15 cellular contexts compared by ENCODE assay signal in genomic region chr6:35441205-35441604, GRCh38. TPM values are rescaled to one million over a fixed set of nuclear protein-coding genes. Genes with fewer than 3 reads are reported as not detected.
DNase-seq lines count a peak whose midpoint lies in the region; ATAC-seq, FAIRE-seq and TF ChIP-seq lines count a peak whose summit lies in the region.
"Had no signal": no experiment of that assay in that cellular context is flagged by ENCODE, and none has a peak within 500 bp of the region (broad histone marks: within the 10 kb centered on the region; RNA-seq: fewer than 3 reads in every experiment).

No MANE protein-coding gene starts in this region.

- ATAC-seq in heart right ventricle (peak; percentile 26 to 76 (median 53)), HepG2 (peak; percentile 28), upper lobe of right lung (peak; percentile 24), HG03521 (IDR thresholded peaks at IDR 0.05; ENCODE audit: unreplicated experiment) (no peak)
- ATAC-seq: A549, GM12878 had no signal

- H3K36me3 ChIP-seq in heart right ventricle (no peaks in the 10 kb centered on the region), HepG2 (replicated peaks in 1 of 2; ENCODE audit: control insufficient read depth in 1 of 2, insufficient read depth in 2 of 2, low read length in 2 of 2) (no peaks in the 10 kb centered on the region), upper lobe of right lung (no peaks in the 10 kb centered on the region)
- H3K36me3 ChIP-seq: BE2C had no signal

- no peaks in the 10 kb centered on the region for H4K20me1 ChIP-seq in HepG2 (ENCODE audit: insufficient read depth, low read length)

- H3K4me1 Mint-ChIP-seq in immature natural killer cell, result peaks cover 0 to 5% of the 10 kb centered on the region in 2 donors

- TF ChIP-seq RAD21 in HepG2 (CRISPR knock-in tag; IDR thresholded peaks at IDR 0.05), result no peak

- H3K4me1 ChIP-seq in heart right ventricle (no peaks in the 10 kb centered on the region), HepG2 (ENCODE audit: insufficient read depth, low read length) (peaks cover 31% of the 10 kb centered on the region), upper lobe of right lung (no peaks in the 10 kb centered on the region)
- H3K4me1 ChIP-seq: A549, BE2C had no signal

- H3K9me3 ChIP-seq in heart right ventricle (no peaks in the 10 kb centered on the region), HepG2 (ENCODE audit: low read length) (no peaks in the 10 kb centered on the region), upper lobe of right lung (no peaks in the 10 kb centered on the region)
- H3K9me3 ChIP-seq: A549, BE2C had no signal

- DNase-seq in ecto neural progenitor cell (ENCODE audit: low spot score) (peak; percentile 39), heart right ventricle (peak in 1 of 2 donors; percentile 23), HepG2 (ENCODE audit: low spot score) (no peak), upper lobe of right lung (no peak), immature natural killer cell (no peak)
- DNase-seq: BE2C; CD4-positive, alpha-beta memory T cell; DMS79; GOT3; H9 had no signal

- H2AFZ ChIP-seq in HepG2 (ENCODE audit: low read length), result no peak overlapping the region

- intact Hi-C loops in heart right ventricle (cut with DNase I), result no loop called here
- intact Hi-C loops in HepG2 (cut with micrococcal nuclease; ENCODE audit: unreplicated experiment), result no loop called here
- intact Hi-C loops in upper lobe of right lung (cut with DNase I), result no loop called here

- H3K27ac Mint-ChIP-seq in immature natural killer cell, result no peak overlapping the region
- H3K27ac Mint-ChIP-seq: CD4-positive, alpha-beta memory T cell had no signal

- H3K27ac ChIP-seq in heart right ventricle (no peak overlapping the region), HepG2 (ENCODE audit: extremely low read length, insufficient read depth, low read length) (no peak overlapping the region), upper lobe of right lung (no peak overlapping the region)
- H3K27ac ChIP-seq: A549, C4-2B had no signal

- TF ChIP-seq POLR2A in HepG2 (IDR thresholded peaks at IDR 0.05; ENCODE audit: insufficient read depth in 1 of 2, low read depth in 2 of 2, low read length in 2 of 2), result no peak

- no peaks in the 10 kb centered on the region for H3K79me2 ChIP-seq in HepG2 (ENCODE audit: insufficient read depth, low read length)

- TF ChIP-seq EP300 in HepG2 (IDR thresholded peaks at IDR 0.05; ENCODE audit: low read depth in 2 of 2, low read length in 2 of 2) (no peak), HepG2 (CRISPR knock-in tag; IDR thresholded peaks at IDR 0.05; ENCODE audit: borderline replicate concordance) (no peak)

- no peak overlapping the region for H3K4me2 ChIP-seq in HepG2 (ENCODE audit: low read depth, low read length)
- H3K4me2 ChIP-seq: A549 had no signal

- no peaks in the 10 kb centered on the region for H3K36me3 Mint-ChIP-seq in immature natural killer cell
- H3K36me3 Mint-ChIP-seq: CD4-positive, alpha-beta memory T cell had no signal

- no TSS peak for BruUV-seq in HepG2 (replicated peaks; lab: Mats Ljungman, UMichigan)

- H3K27me3 Mint-ChIP-seq in immature natural killer cell (ENCODE audit: low read depth in 3 of 3), result peaks cover 0 to 2% (median 0%) of the 10 kb centered on the region in 3 donors
- H3K27me3 Mint-ChIP-seq: CD4-positive, alpha-beta memory T cell had no signal

- no peaks in the 10 kb centered on the region for H3K27me3 ChIP-seq in heart right ventricle
- peaks cover under 1 to 5% of the 10 kb centered on the region in 2 experiments; a peak in 2 of 5 replicates for H3K27me3 ChIP-seq in HepG2 (ENCODE audit: control insufficient read depth in 1 of 2, insufficient read depth in 2 of 2, low read length in 2 of 2)
- no peaks in the 10 kb centered on the region for H3K27me3 ChIP-seq in upper lobe of right lung
- H3K27me3 ChIP-seq: BE2C had no signal

- no peak for FAIRE-seq in HepG2 (lab: Jason Lieb, UNC)
- FAIRE-seq: A549, GM12878, GM18507 had no signal

- no peak for TF ChIP-seq CTCF in heart right ventricle (IDR thresholded peaks at IDR 0.05)
- TF ChIP-seq CTCF in HepG2 (CRISPR knock-in tag; IDR thresholded peaks at IDR 0.05), result no peak
- no peak for TF ChIP-seq CTCF in upper lobe of right lung (IDR thresholded peaks at IDR 0.05)

- H3K4me3 Mint-ChIP-seq in immature natural killer cell, result no peak overlapping the region
- H3K4me3 Mint-ChIP-seq: CD4-positive, alpha-beta memory T cell; H9 had no signal

- no peaks in the 10 kb centered on the region for H3K9me3 Mint-ChIP-seq in immature natural killer cell
- H3K9me3 Mint-ChIP-seq: CD4-positive, alpha-beta memory T cell; H9 had no signal

- no peak overlapping the region for H3K9ac ChIP-seq in HepG2 (ENCODE audit: insufficient read depth, low read depth, low read length)

- CTCF ChIA-PET in HepG2 (lab: Yijun Ruan, JAX; ENCODE audit: low intra/inter-chr PET ratio, low total read pairs), result no interaction called here

- 36 to 51% methylated on average over 3 of the region's 3 CpGs for WGBS in heart right ventricle, 2 donors
- WGBS in HepG2 (ENCODE audit: low lambda C conversion rate), result 69% methylated on average over 3 of the region's 3 CpGs

- in situ Hi-C loops in HepG2 (cut with HindIII; ENCODE audit: extremely low pct_ligation_motif_present, low pct_unique_long_range_greater_than_20kb), result no loop called here

- POLR2A ChIA-PET in HepG2 (lab: Yijun Ruan, JAX), result no interaction called here

- H3K4me3 ChIP-seq in heart right ventricle, result no peak overlapping the region
- H3K4me3 ChIP-seq in HepG2 (replicated peaks in 1 of 3; ENCODE audit: insufficient read depth in 1 of 3, low read depth in 2 of 3, low read length in 3 of 3), result no peak overlapping the region
- no peak overlapping the region for H3K4me3 ChIP-seq in upper lobe of right lung
- H3K4me3 ChIP-seq: A549, GM12878 had no signal

RNA-seq across cellular contexts. Expression of gene FANCE, which starts 10.9 kb away (rescaled TPM):
- total RNA-seq in heart right ventricle, result 1 to 10 TPM; 1.5 to 5.3 (median 3.0) TPM
- 1 to 10 TPM; 1.8 to 2.4 TPM for polyA plus RNA-seq in heart right ventricle
- total RNA-seq in HepG2 (2016; rRNA removed; fragmentation: Illumina TruSeq; extraction: Trizol), result 9.7 and 11.2 TPM in 2 replicates
- total RNA-seq in HepG2 (2016; cell fraction: cytosol; rRNA removed; fragmentation: Illumina TruSeq; extraction: Trizol; ENCODE audit: low read depth), result 1.9 and 2.5 TPM in 2 replicates
- 9.2 and 10.0 TPM in 2 replicates for total RNA-seq in HepG2 (2016; cell fraction: insoluble cytoplasmic fraction; rRNA removed; fragmentation: Illumina TruSeq; extraction: Trizol)
- 6.3 and 6.7 TPM in 2 replicates for total RNA-seq in HepG2 (2016; cell fraction: membrane; rRNA removed; fragmentation: Illumina TruSeq; extraction: Trizol)
- total RNA-seq in HepG2 (2016; cell fraction: nucleus; rRNA removed; fragmentation: Illumina TruSeq; extraction: Trizol), result 4.8 and 7.1 TPM in 2 replicates
- polyA plus RNA-seq in HepG2 (2011; rRNA removed), result 7.1 and 7.9 TPM in 2 replicates
- polyA plus RNA-seq in HepG2 (2011; cell fraction: cytosol; rRNA removed), result 6.3 and 6.8 TPM in 2 replicates
- 6.9 and 8.4 TPM in 2 replicates for polyA plus RNA-seq in HepG2 (2011; cell fraction: nucleus; rRNA removed)
- 4.1 and 4.3 TPM in 2 replicates for polyA plus RNA-seq in HepG2 (2012)
- 1.5 and 1.6 TPM in 2 replicates for polyA plus RNA-seq in HepG2 (2016; cell fraction: cytosol; fragmentation: Illumina TruSeq; extraction: Trizol; ENCODE audit: low read depth)
- polyA plus RNA-seq in HepG2 (2016; cell fraction: insoluble cytoplasmic fraction; fragmentation: Illumina TruSeq; extraction: Trizol; ENCODE audit: low read depth), result 7.5 and 8.6 TPM in 2 replicates
- polyA plus RNA-seq in HepG2 (2016; cell fraction: membrane; fragmentation: Illumina TruSeq; extraction: Trizol; ENCODE audit: low read depth), result 3.0 and 4.3 TPM in 2 replicates
- polyA plus RNA-seq in HepG2 (2016; cell fraction: nucleus; fragmentation: Illumina TruSeq; extraction: Trizol; ENCODE audit: insufficient read depth, low read depth), result 13.2 and 13.8 TPM in 2 replicates
- polyA minus RNA-seq in HepG2 (2011; rRNA and poly(A)+ RNA removed; ENCODE audit: low replicate concordance), result 14.3 and 23.1 TPM in 2 replicates
- polyA minus RNA-seq in HepG2 (2011; cell fraction: cytosol; rRNA and poly(A)+ RNA removed), result 5.5 TPM in 2 replicates
- 1.8 and 2.4 TPM in 2 replicates for polyA minus RNA-seq in HepG2 (2011; cell fraction: nucleus; rRNA and poly(A)+ RNA removed)
- 10.4 TPM for total RNA-seq in upper lobe of right lung
- polyA plus RNA-seq in immature natural killer cell, result 1 to 10 TPM; 2.2 to 5.4 (median 3.1) TPM

RNA-seq across cellular contexts. Expression of gene RPL10A, which starts 27.0 kb away (rescaled TPM):
- total RNA-seq in heart right ventricle (100 to 1,000 TPM; 476 to 650 (median 529) TPM), HepG2 (2016; rRNA removed; fragmentation: Illumina TruSeq; extraction: Trizol) (1,854 and 2,285 TPM in 2 replicates), upper lobe of right lung (941 TPM)
- polyA plus RNA-seq in heart right ventricle (1,000 to 10,000 TPM in 1 of 2 donors, 100 to 1,000 TPM in 1; 231 to 1,620 TPM), HepG2 (2011; rRNA removed) (2,253 and 2,726 TPM in 2 replicates), immature natural killer cell (100 to 1,000 TPM; 419 to 805 (median 477) TPM)
- 2,437 and 2,775 TPM in 2 replicates for total RNA-seq in HepG2 (2016; cell fraction: cytosol; rRNA removed; fragmentation: Illumina TruSeq; extraction: Trizol; ENCODE audit: low read depth)
- 1,859 and 2,386 TPM in 2 replicates for total RNA-seq in HepG2 (2016; cell fraction: insoluble cytoplasmic fraction; rRNA removed; fragmentation: Illumina TruSeq; extraction: Trizol)
- total RNA-seq in HepG2 (2016; cell fraction: membrane; rRNA removed; fragmentation: Illumina TruSeq; extraction: Trizol), result 4,119 and 4,316 TPM in 2 replicates
- 734 and 771 TPM in 2 replicates for total RNA-seq in HepG2 (2016; cell fraction: nucleus; rRNA removed; fragmentation: Illumina TruSeq; extraction: Trizol)
- 2,315 and 3,589 TPM in 2 replicates for polyA plus RNA-seq in HepG2 (2011; cell fraction: cytosol; rRNA removed)
- polyA plus RNA-seq in HepG2 (2011; cell fraction: nucleus; rRNA removed), result 1,402 and 1,561 TPM in 2 replicates
- polyA plus RNA-seq in HepG2 (2012), result 2,161 and 2,246 TPM in 2 replicates
- polyA plus RNA-seq in HepG2 (2016; cell fraction: cytosol; fragmentation: Illumina TruSeq; extraction: Trizol; ENCODE audit: low read depth), result 3,096 and 3,343 TPM in 2 replicates
- 2,345 and 2,428 TPM in 2 replicates for polyA plus RNA-seq in HepG2 (2016; cell fraction: insoluble cytoplasmic fraction; fragmentation: Illumina TruSeq; extraction: Trizol; ENCODE audit: low read depth)
- polyA plus RNA-seq in HepG2 (2016; cell fraction: membrane; fragmentation: Illumina TruSeq; extraction: Trizol; ENCODE audit: low read depth), result 4,116 and 4,234 TPM in 2 replicates
- 1,389 and 1,424 TPM in 2 replicates for polyA plus RNA-seq in HepG2 (2016; cell fraction: nucleus; fragmentation: Illumina TruSeq; extraction: Trizol; ENCODE audit: insufficient read depth, low read depth)
- 921 and 1,139 TPM in 2 replicates for polyA minus RNA-seq in HepG2 (2011; rRNA and poly(A)+ RNA removed; ENCODE audit: low replicate concordance)
- polyA minus RNA-seq in HepG2 (2011; cell fraction: cytosol; rRNA and poly(A)+ RNA removed), result 630 and 657 TPM in 2 replicates
- 275 and 369 TPM in 2 replicates for polyA minus RNA-seq in HepG2 (2011; cell fraction: nucleus; rRNA and poly(A)+ RNA removed)

RNA-seq across cellular contexts. Expression of gene TEAD3, which starts 55.7 kb away (rescaled TPM):
- total RNA-seq in heart right ventricle, result 10 to 100 TPM; 27.9 to 54.4 (median 35.5) TPM
- 10 to 100 TPM; 28.3 to 29.1 TPM for polyA plus RNA-seq in heart right ventricle
- 14.4 and 15.1 TPM in 2 replicates for total RNA-seq in HepG2 (2016; rRNA removed; fragmentation: Illumina TruSeq; extraction: Trizol)
- 3.9 and 4.4 TPM in 2 replicates for total RNA-seq in HepG2 (2016; cell fraction: cytosol; rRNA removed; fragmentation: Illumina TruSeq; extraction: Trizol; ENCODE audit: low read depth)
- 12.5 and 14.5 TPM in 2 replicates for total RNA-seq in HepG2 (2016; cell fraction: insoluble cytoplasmic fraction; rRNA removed; fragmentation: Illumina TruSeq; extraction: Trizol)
- total RNA-seq in HepG2 (2016; cell fraction: membrane; rRNA removed; fragmentation: Illumina TruSeq; extraction: Trizol), result 14.0 and 14.5 TPM in 2 replicates
- 12.5 and 14.3 TPM in 2 replicates for total RNA-seq in HepG2 (2016; cell fraction: nucleus; rRNA removed; fragmentation: Illumina TruSeq; extraction: Trizol)
- 16.5 and 20.5 TPM in 2 replicates for polyA plus RNA-seq in HepG2 (2011; rRNA removed)
- 11.8 and 14.3 TPM in 2 replicates for polyA plus RNA-seq in HepG2 (2011; cell fraction: cytosol; rRNA removed)
- polyA plus RNA-seq in HepG2 (2011; cell fraction: nucleus; rRNA removed), result 41.6 and 45.4 TPM in 2 replicates
- 19.1 and 24.4 TPM in 2 replicates for polyA plus RNA-seq in HepG2 (2012)
- 5.1 and 5.5 TPM in 2 replicates for polyA plus RNA-seq in HepG2 (2016; cell fraction: cytosol; fragmentation: Illumina TruSeq; extraction: Trizol; ENCODE audit: low read depth)
- polyA plus RNA-seq in HepG2 (2016; cell fraction: insoluble cytoplasmic fraction; fragmentation: Illumina TruSeq; extraction: Trizol; ENCODE audit: low read depth), result 22.1 and 28.5 TPM in 2 replicates
- 12.7 and 14.9 TPM in 2 replicates for polyA plus RNA-seq in HepG2 (2016; cell fraction: membrane; fragmentation: Illumina TruSeq; extraction: Trizol; ENCODE audit: low read depth)
- polyA plus RNA-seq in HepG2 (2016; cell fraction: nucleus; fragmentation: Illumina TruSeq; extraction: Trizol; ENCODE audit: insufficient read depth, low read depth), result 41.9 and 43.9 TPM in 2 replicates
- 6.0 and 22.8 TPM in 2 replicates for polyA minus RNA-seq in HepG2 (2011; rRNA and poly(A)+ RNA removed; ENCODE audit: low replicate concordance)
- 7.7 and 8.2 TPM in 2 replicates for polyA minus RNA-seq in HepG2 (2011; cell fraction: cytosol; rRNA and poly(A)+ RNA removed)
- 7.9 and 8.6 TPM in 2 replicates for polyA minus RNA-seq in HepG2 (2011; cell fraction: nucleus; rRNA and poly(A)+ RNA removed)
- total RNA-seq in upper lobe of right lung, result 23.4 TPM
- not detected for polyA plus RNA-seq in immature natural killer cell
